In the genomic region with DNA sequence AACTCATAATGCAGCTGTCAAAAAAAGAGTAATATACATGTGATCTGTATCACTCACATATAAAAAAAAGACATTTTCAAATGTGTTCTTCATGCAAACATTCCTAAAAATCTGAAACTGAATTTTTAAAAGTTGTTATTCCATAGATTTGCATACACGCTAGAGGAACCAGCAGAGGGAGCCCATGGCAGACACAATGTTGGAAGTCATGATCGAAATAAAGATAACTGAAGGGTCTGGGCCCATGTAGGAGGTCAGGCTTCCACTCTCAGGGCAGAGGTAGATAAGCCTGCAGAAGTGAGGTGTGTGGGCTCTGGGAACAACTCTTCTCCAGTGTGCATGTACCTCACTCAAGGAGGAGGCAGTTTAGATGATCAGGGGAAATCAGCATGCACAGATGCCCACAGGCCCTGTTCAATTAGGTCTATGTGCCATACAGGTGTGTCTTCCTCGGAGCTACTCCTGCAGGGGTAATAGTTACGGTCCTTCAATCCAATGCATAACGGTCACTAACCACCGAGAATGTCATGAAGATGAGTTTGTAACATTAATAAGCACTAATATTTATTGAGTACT, we compare ENCODE assay signal across 8 cellular contexts.
A peak's percentile ranks its signal among the peaks of the same experiment; 100 is the strongest.
DNase-seq lines count a peak whose midpoint lies in the region; ATAC-seq and TF ChIP-seq lines count a peak whose summit lies in the region.

No MANE protein-coding gene starts in this region.

- H3K27me3 Mint-ChIP-seq in CD14-positive monocyte (ENCODE audit: low read depth in 3 of 3), result peaks cover 3 to 10% (median 7%) of the 10 kb centered on the region in 3 donors

- intact Hi-C loops in CD14-positive monocyte (cut with micrococcal nuclease), result no loop called here

- POLR2A ChIA-PET in HEK293 (lab: Yijun Ruan, JAX), result no interaction called here

- H3K9me3 Mint-ChIP-seq in CD14-positive monocyte, result no peaks in the 10 kb centered on the region

- no peak for DNase-seq in CD14-positive monocyte (ENCODE audit: low spot score)
- no peak for DNase-seq in foreskin keratinocyte
- peak; percentile 67 for DNase-seq in pons (ENCODE audit: low spot score)

- H3K36me3 ChIP-seq in HEK293 (ENCODE audit: control insufficient read depth in 2 of 2, insufficient read depth in 1 of 2, low read length in 2 of 2), result no peaks in the 10 kb centered on the region

- H3K27ac ChIP-seq in HEK293 (ENCODE audit: extremely low read depth, low read depth, low read length), result no peak overlapping the region
- no peak overlapping the region for H3K27ac ChIP-seq in foreskin keratinocyte

- no peak overlapping the region for H3K4me3 Mint-ChIP-seq in CD14-positive monocyte

- peaks cover 37% of the 10 kb centered on the region for H3K4me1 Mint-ChIP-seq in CD14-positive monocyte

- H3K36me3 Mint-ChIP-seq in CD14-positive monocyte, result no peaks in the 10 kb centered on the region

- H3K9me3 ChIP-seq in HEK293 (ENCODE audit: control insufficient read depth, insufficient read depth, low read depth, low read length), result no peaks in the 10 kb centered on the region

- peak; percentile 51 for TF ChIP-seq CTCF in CD14-positive monocyte (IDR thresholded peaks at IDR 0.05)
- 0 out of 2 replicates have a peak, but pooled peaks have one; percentile 23 for TF ChIP-seq CTCF in HEK293 (tag by site-specific recombination; IDR thresholded peaks at IDR 0.05)
- TF ChIP-seq CTCF in foreskin keratinocyte (conservative IDR thresholded peaks at IDR 0.05), result peak; percentile 76

- H3K27ac Mint-ChIP-seq in CD14-positive monocyte, result no peak overlapping the region

- ATAC-seq in SK-N-SH treated with all-trans-retinoic acid at 6 μM for 48 hours (peak; percentile 86), foreskin keratinocyte (peak; percentile 60), GM18498 (IDR thresholded peaks at IDR 0.05; ENCODE audit: unreplicated experiment) (no peak), HG02970 (IDR thresholded peaks at IDR 0.05; ENCODE audit: low FRiP score, unreplicated experiment) (no peak), GM19397 (IDR thresholded peaks at IDR 0.05; ENCODE audit: unreplicated experiment) (no peak)

- H3K4me3 ChIP-seq in HEK293 (ENCODE audit: low read depth, low read length), result no peak overlapping the region

- H3K4me1 ChIP-seq in HEK293 (ENCODE audit: control insufficient read depth, insufficient read depth, low read length) (peaks cover 5% of the 10 kb centered on the region), foreskin keratinocyte (no peaks in the 10 kb centered on the region)

- CTCF ChIA-PET in HEK293 (lab: Yijun Ruan, JAX), result interaction anchor here (0.6 to 3.3 kb wide), 10 partner anchors 11 to 638 kb away, joined by 3 to 30 read pairs (median 3); a partner anchor contains a TSS

- H3K27me3 ChIP-seq in foreskin keratinocyte, result no peaks in the 10 kb centered on the region

TF ChIP-seq in HEK293, 187 proteins besides CTCF, POLR2A, EP300 and RAD21:
- TF ChIP-seq ZNF561 (tag by site-specific recombination; IDR thresholded peaks at IDR 0.05; ENCODE audit: borderline replicate concordance) (no peak), EGR2 (tag by site-specific recombination; IDR thresholded peaks at IDR 0.05; ENCODE audit: low read depth) (peak; percentile 21; the same call in 1 of the 2 replicates), ZNF658 (tag by site-specific recombination; IDR thresholded peaks at IDR 0.05) (no peak), ZFP41 (tag by site-specific recombination; IDR thresholded peaks at IDR 0.05; ENCODE audit: borderline replicate concordance) (no peak), HOXD13 (CRISPR knock-in tag; IDR thresholded peaks at IDR 0.05; ENCODE audit: borderline replicate concordance) (no peak), ZNF654 (tag by site-specific recombination; IDR thresholded peaks at IDR 0.05; ENCODE audit: low read depth) (peak; percentile 41), ZEB2 (tag by site-specific recombination; IDR thresholded peaks at IDR 0.05) (peak; percentile 24; the same call in 1 of the 2 replicates), KLF7 (tag by site-specific recombination; IDR thresholded peaks at IDR 0.05; ENCODE audit: borderline replicate concordance) (no peak)
- TF ChIP-seq, protein P1, sequence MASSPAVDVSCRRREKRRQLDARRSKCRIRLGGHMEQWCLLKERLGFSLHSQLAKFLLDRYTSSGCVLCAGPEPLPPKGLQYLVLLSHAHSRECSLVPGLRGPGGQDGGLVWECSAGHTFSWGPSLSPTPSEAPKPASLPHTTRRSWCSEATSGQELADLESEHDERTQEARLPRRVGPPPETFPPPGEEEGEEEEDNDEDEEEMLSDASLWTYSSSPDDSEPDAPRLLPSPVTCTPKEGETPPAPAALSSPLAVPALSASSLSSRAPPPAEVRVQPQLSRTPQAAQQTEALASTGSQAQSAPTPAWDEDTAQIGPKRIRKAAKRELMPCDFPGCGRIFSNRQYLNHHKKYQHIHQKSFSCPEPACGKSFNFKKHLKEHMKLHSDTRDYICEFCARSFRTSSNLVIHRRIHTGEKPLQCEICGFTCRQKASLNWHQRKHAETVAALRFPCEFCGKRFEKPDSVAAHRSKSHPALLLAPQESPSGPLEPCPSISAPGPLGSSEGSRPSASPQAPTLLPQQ (tag by site-specific recombination; IDR thresholded peaks at IDR 0.05), result 0 out of 2 replicates have a peak, but pooled peaks have one; percentile 28

TF ChIP-seq in SK-N-SH treated with all-trans-retinoic acid at 6 μM for 48 hours, 23 proteins besides CTCF, POLR2A, EP300 and RAD21:
- no peak for TF ChIP-seq CSDC2 (CRISPR knock-in tag; IDR thresholded peaks at IDR 0.05)
- TF ChIP-seq, protein P2, sequence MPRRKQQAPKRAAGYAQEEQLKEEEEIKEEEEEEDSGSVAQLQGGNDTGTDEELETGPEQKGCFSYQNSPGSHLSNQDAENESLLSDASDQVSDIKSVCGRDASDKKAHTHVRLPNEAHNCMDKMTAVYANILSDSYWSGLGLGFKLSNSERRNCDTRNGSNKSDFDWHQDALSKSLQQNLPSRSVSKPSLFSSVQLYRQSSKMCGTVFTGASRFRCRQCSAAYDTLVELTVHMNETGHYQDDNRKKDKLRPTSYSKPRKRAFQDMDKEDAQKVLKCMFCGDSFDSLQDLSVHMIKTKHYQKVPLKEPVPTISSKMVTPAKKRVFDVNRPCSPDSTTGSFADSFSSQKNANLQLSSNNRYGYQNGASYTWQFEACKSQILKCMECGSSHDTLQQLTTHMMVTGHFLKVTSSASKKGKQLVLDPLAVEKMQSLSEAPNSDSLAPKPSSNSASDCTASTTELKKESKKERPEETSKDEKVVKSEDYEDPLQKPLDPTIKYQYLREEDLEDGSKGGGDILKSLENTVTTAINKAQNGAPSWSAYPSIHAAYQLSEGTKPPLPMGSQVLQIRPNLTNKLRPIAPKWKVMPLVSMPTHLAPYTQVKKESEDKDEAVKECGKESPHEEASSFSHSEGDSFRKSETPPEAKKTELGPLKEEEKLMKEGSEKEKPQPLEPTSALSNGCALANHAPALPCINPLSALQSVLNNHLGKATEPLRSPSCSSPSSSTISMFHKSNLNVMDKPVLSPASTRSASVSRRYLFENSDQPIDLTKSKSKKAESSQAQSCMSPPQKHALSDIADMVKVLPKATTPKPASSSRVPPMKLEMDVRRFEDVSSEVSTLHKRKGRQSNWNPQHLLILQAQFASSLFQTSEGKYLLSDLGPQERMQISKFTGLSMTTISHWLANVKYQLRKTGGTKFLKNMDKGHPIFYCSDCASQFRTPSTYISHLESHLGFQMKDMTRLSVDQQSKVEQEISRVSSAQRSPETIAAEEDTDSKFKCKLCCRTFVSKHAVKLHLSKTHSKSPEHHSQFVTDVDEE (CRISPR knock-in tag; IDR thresholded peaks at IDR 0.05), result no peak
- no peak for TF ChIP-seq TOX (CRISPR knock-in tag; IDR thresholded peaks at IDR 0.05; ENCODE audit: borderline replicate concordance)
- TF ChIP-seq, protein P3, sequence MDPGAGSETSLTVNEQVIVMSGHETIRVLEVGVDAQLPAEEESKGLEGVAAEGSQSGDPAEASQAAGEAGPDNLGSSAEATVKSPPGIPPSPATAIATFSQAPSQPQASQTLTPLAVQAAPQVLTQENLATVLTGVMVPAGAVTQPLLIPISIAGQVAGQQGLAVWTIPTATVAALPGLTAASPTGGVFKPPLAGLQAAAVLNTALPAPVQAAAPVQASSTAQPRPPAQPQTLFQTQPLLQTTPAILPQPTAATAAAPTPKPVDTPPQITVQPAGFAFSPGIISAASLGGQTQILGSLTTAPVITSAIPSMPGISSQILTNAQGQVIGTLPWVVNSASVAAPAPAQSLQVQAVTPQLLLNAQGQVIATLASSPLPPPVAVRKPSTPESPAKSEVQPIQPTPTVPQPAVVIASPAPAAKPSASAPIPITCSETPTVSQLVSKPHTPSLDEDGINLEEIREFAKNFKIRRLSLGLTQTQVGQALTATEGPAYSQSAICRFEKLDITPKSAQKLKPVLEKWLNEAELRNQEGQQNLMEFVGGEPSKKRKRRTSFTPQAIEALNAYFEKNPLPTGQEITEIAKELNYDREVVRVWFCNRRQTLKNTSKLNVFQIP (CRISPR knock-in tag; IDR thresholded peaks at IDR 0.05; ENCODE audit: borderline replicate concordance, low read depth), result no peak
- TF ChIP-seq PPARA (CRISPR knock-in tag; IDR thresholded peaks at IDR 0.05; ENCODE audit: borderline replicate concordance), result no peak
- TF ChIP-seq ZNF565 (CRISPR knock-in tag; conservative IDR thresholded peaks at IDR 0.05; ENCODE audit: low read depth), result no peak
- TF ChIP-seq, protein P4, sequence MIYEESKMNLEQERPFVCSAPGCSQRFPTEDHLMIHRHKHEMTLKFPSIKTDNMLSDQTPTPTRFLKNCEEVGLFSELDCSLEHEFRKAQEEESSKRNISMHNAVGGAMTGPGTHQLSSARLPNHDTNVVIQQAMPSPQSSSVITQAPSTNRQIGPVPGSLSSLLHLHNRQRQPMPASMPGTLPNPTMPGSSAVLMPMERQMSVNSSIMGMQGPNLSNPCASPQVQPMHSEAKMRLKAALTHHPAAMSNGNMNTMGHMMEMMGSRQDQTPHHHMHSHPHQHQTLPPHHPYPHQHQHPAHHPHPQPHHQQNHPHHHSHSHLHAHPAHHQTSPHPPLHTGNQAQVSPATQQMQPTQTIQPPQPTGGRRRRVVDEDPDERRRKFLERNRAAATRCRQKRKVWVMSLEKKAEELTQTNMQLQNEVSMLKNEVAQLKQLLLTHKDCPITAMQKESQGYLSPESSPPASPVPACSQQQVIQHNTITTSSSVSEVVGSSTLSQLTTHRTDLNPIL (CRISPR knock-in tag; IDR thresholded peaks at IDR 0.05; ENCODE audit: low read depth), result no peak
- TF ChIP-seq ZC3H10 (CRISPR knock-in tag; IDR thresholded peaks at IDR 0.05), result no peak
- TF ChIP-seq ZNF70 (CRISPR knock-in tag; IDR thresholded peaks at IDR 0.05), result no peak
- no peak for TF ChIP-seq TCF4 (CRISPR knock-in tag; IDR thresholded peaks at IDR 0.05; ENCODE audit: borderline replicate concordance)
- no peak for TF ChIP-seq SNAI2 (CRISPR knock-in tag; IDR thresholded peaks at IDR 0.05)
- no peak for TF ChIP-seq ZFP3 (CRISPR knock-in tag; IDR thresholded peaks at IDR 0.05)

Comparison
In these comparisons a context has a peak if more than half of its experiments do, and no peak if none do; other contexts are left out.
1. CTCF ChIP-seq: peak in every context shown above with its lines; median percentile 76 in foreskin keratinocyte; 51 in CD14-positive monocyte; 23 in HEK293.
2. ATAC-seq: peak in SK-N-SH treated with all-trans-retinoic acid at 6 μM for 48 hours (single experiment) and foreskin keratinocyte (single experiment); none in GM18498 (single experiment), HG02970 (single experiment) and GM19397 (single experiment).